9 cellular contexts compared by ENCODE assay signal in genomic region chr19:38653028-38653571, GRCh38. TPM values are rescaled to one million over a fixed set of nuclear protein-coding genes. Genes with fewer than 3 reads are reported as not detected.
DNase-seq lines count a peak whose midpoint lies in the region; ATAC-seq and TF ChIP-seq lines count a peak whose summit lies in the region.
"Had no signal": no experiment of that assay in that cellular context is flagged by ENCODE, and none has a peak within 500 bp of the region (broad histone marks: within the 10 kb centered on the region; RNA-seq: fewer than 3 reads in every experiment).

No MANE protein-coding gene starts in this region.

- 28 to 52% methylated on average over 7 of the region's 7 CpGs for WGBS in lung, 2 donors

- H3K27me3 ChIP-seq in lung (ENCODE audit: control insufficient read depth, insufficient read depth) (no peaks in the 10 kb centered on the region), vagina (no peaks in the 10 kb centered on the region)

- peak overlapping the region; percentile 59 for H3K27ac Mint-ChIP-seq in activated CD8-positive, alpha-beta memory T cell treated with anti-CD3 and anti-CD28 coated beads, Interleukin-2, amount 10 ng/mL, durations not matched to agents 7 days and 5 days
- no peak overlapping the region for H3K27ac Mint-ChIP-seq in activated CD4-positive, alpha-beta T cell treated with anti-CD3 and anti-CD28 coated beads for 36 hours
- H3K27ac Mint-ChIP-seq: CD4-positive, alpha-beta T cell had no signal

- intact Hi-C loops in vagina (cut with DNase I) = no loop called here
- intact Hi-C loops in activated CD4-positive, alpha-beta T cell treated with anti-CD3 and anti-CD28 coated beads for 36 hours (cut with DNase I, micrococcal nuclease) = no loop called here

- peak overlapping the region; percentile 88 for H3K27ac ChIP-seq in caudate nucleus (ENCODE audit: low read depth, low read length)
- peak overlapping the region; percentile 71 to 99 for H3K27ac ChIP-seq in lung (ENCODE audit: low read depth in 1 of 2, low read length in 1 of 2)
- H3K27ac ChIP-seq in vagina = peak overlapping the region; percentile 97

- DNase-seq in activated CD8-positive, alpha-beta memory T cell treated with anti-CD3 and anti-CD28 coated beads, Interleukin-2, amount 10 ng/mL, durations not matched to agents 7 days and 5 days = no peak
- no peak for DNase-seq in activated CD8-positive, alpha-beta memory T cell treated with anti-CD3 and anti-CD28 coated beads for 24 hours
- no peak for DNase-seq in caudate nucleus (lab: John Stamatoyannopoulos, UW)
- DNase-seq in lung (ENCODE audit: low spot score) = no peak
- DNase-seq in vagina (ENCODE audit: extremely low spot score in 2 of 2) = no peak
- no peak for DNase-seq in NCI-H2081 treated with DMSO at 0.1 percent for 48 hours (lab: John Stamatoyannopoulos, UW)
- no peak for DNase-seq in erythroblast (lab: John Stamatoyannopoulos, UW)
- no peak for DNase-seq in activated CD4-positive, alpha-beta T cell treated with anti-CD3 and anti-CD28 coated beads for 36 hours
- DNase-seq: CD4-positive, alpha-beta T cell had no signal

- H3K4me3 Mint-ChIP-seq in activated CD8-positive, alpha-beta memory T cell treated with anti-CD3 and anti-CD28 coated beads, Interleukin-2, amount 10 ng/mL, durations not matched to agents 7 days and 5 days = no peak overlapping the region
- no peak overlapping the region for H3K4me3 Mint-ChIP-seq in activated CD4-positive, alpha-beta T cell treated with anti-CD3 and anti-CD28 coated beads for 36 hours
- H3K4me3 Mint-ChIP-seq: CD4-positive, alpha-beta T cell had no signal

- H3K4me3 ChIP-seq in lung = no peak overlapping the region
- H3K4me3 ChIP-seq in vagina = peak overlapping the region in 1 of 2 donors; percentile 3

- ATAC-seq in activated CD8-positive, alpha-beta memory T cell treated with anti-CD3 and anti-CD28 coated beads, Interleukin-2, amount 10 ng/mL, durations not matched to agents 7 days and 5 days = no peak
- ATAC-seq in lung (ENCODE audit: insufficient read depth, low FRiP score) = no peak
- ATAC-seq in activated CD4-positive, alpha-beta T cell treated with anti-CD3 and anti-CD28 coated beads for 36 hours = no peak

- no peaks in the 10 kb centered on the region for H3K9me3 ChIP-seq in lung (ENCODE audit: control insufficient read depth in 2 of 2, insufficient read depth in 1 of 2, low read length in 1 of 2)
- H3K9me3 ChIP-seq in vagina = no peaks in the 10 kb centered on the region

- peaks cover 37 to 46% of the 10 kb centered on the region in 2 donors for H3K4me1 ChIP-seq in lung (ENCODE audit: control insufficient read depth in 2 of 2, insufficient read depth in 2 of 2, low read length in 2 of 2)
- H3K4me1 ChIP-seq in vagina = peaks cover 92% of the 10 kb centered on the region

- peaks cover 95% of the 10 kb centered on the region for H3K4me1 Mint-ChIP-seq in activated CD8-positive, alpha-beta memory T cell treated with anti-CD3 and anti-CD28 coated beads, Interleukin-2, amount 10 ng/mL, durations not matched to agents 7 days and 5 days
- H3K4me1 Mint-ChIP-seq in activated CD4-positive, alpha-beta T cell treated with anti-CD3 and anti-CD28 coated beads for 36 hours = peaks cover 86% of the 10 kb centered on the region

- POLR2A ChIA-PET in activated CD4-positive, alpha-beta T cell treated with anti-CD3 and anti-CD28 coated beads for 36 hours (lab: Charles Lee) = no interaction called here

- CTCF ChIA-PET in activated CD8-positive, alpha-beta memory T cell treated with anti-CD3 and anti-CD28 coated beads, Interleukin-2, amount 10 ng/mL, durations not matched to agents 7 days and 5 days (lab: Charles Lee) = interaction anchor here (1.2 kb wide), 1 partner anchor 17 kb away, joined by 3 read pairs; no protein-coding TSS in a partner anchor
- CTCF ChIA-PET in activated CD4-positive, alpha-beta T cell treated with anti-CD3 and anti-CD28 coated beads for 36 hours (lab: Charles Lee) = interaction anchor here (0.7 kb wide), 1 partner anchor 96 kb away, joined by 4 read pairs; no protein-coding TSS in a partner anchor

- peaks cover 44% of the 10 kb centered on the region for H3K36me3 Mint-ChIP-seq in activated CD8-positive, alpha-beta memory T cell treated with anti-CD3 and anti-CD28 coated beads, Interleukin-2, amount 10 ng/mL, durations not matched to agents 7 days and 5 days
- H3K36me3 Mint-ChIP-seq in activated CD4-positive, alpha-beta T cell treated with anti-CD3 and anti-CD28 coated beads for 36 hours (ENCODE audit: low read depth) = peaks cover 24% of the 10 kb centered on the region

- no peaks in the 10 kb centered on the region for H3K9me3 Mint-ChIP-seq in activated CD8-positive, alpha-beta memory T cell treated with anti-CD3 and anti-CD28 coated beads, Interleukin-2, amount 10 ng/mL, durations not matched to agents 7 days and 5 days (ENCODE audit: low read depth)
- no peaks in the 10 kb centered on the region for H3K9me3 Mint-ChIP-seq in activated CD4-positive, alpha-beta T cell treated with anti-CD3 and anti-CD28 coated beads for 36 hours (ENCODE audit: low read depth)
- H3K9me3 Mint-ChIP-seq: CD4-positive, alpha-beta T cell had no signal

- H3K27me3 Mint-ChIP-seq in activated CD8-positive, alpha-beta memory T cell treated with anti-CD3 and anti-CD28 coated beads, Interleukin-2, amount 10 ng/mL, durations not matched to agents 7 days and 5 days = no peaks in the 10 kb centered on the region
- peaks cover 18% of the 10 kb centered on the region for H3K27me3 Mint-ChIP-seq in activated CD4-positive, alpha-beta T cell treated with anti-CD3 and anti-CD28 coated beads for 36 hours

- H3K36me3 ChIP-seq in lung (ENCODE audit: control insufficient read depth in 2 of 2, insufficient read depth in 2 of 2, low read length in 2 of 2) (peaks cover 0 to 3% of the 10 kb centered on the region in 2 donors), vagina (no peaks in the 10 kb centered on the region)

- TF ChIP-seq CTCF in lung (IDR thresholded peaks at IDR 0.05; ENCODE audit: control extremely low read depth, extremely low read depth) (no peak), vagina (IDR thresholded peaks at IDR 0.05) (peak in 1 of 3 experiments; percentile 12)

- TF ChIP-seq POLR2A in vagina (IDR thresholded peaks at IDR 0.05) = no peak
- TF ChIP-seq POLR2A in erythroblast (IDR thresholded peaks at IDR 0.05; ENCODE audit: low read length) = no peak

RNA-seq across cellular contexts. Expression of gene ACTN4, which starts 5.7 kb away (rescaled TPM):
- 100 to 1,000 TPM; 413 to 433 TPM for total RNA-seq in activated CD8-positive, alpha-beta memory T cell treated with anti-CD3 and anti-CD28 coated beads, Interleukin-2, amount 10 ng/mL, durations not matched to agents 7 days and 5 days
- 100 to 1,000 TPM; 339 to 552 TPM for total RNA-seq in lung
- 100 to 1,000 TPM; 229 to 394 TPM for polyA plus RNA-seq in lung
- total RNA-seq in vagina = 513 TPM
- total RNA-seq in activated CD4-positive, alpha-beta T cell treated with anti-CD3 and anti-CD28 coated beads for 36 hours = 100 to 1,000 TPM; 181 to 182 TPM

RNA-seq across cellular contexts. Expression of gene EIF3K, which starts 34.1 kb away (rescaled TPM):
- 100 to 1,000 TPM; 281 to 308 TPM for total RNA-seq in activated CD8-positive, alpha-beta memory T cell treated with anti-CD3 and anti-CD28 coated beads, Interleukin-2, amount 10 ng/mL, durations not matched to agents 7 days and 5 days
- 100 to 1,000 TPM; 142 to 243 TPM for total RNA-seq in lung
- 100 to 1,000 TPM; 266 to 344 TPM for polyA plus RNA-seq in lung
- 349 TPM for total RNA-seq in vagina
- 100 to 1,000 TPM; 269 to 297 TPM for total RNA-seq in activated CD4-positive, alpha-beta T cell treated with anti-CD3 and anti-CD28 coated beads for 36 hours

RNA-seq across cellular contexts. Expression of gene MAP4K1, which starts 35.3 kb away (rescaled TPM):
- total RNA-seq in activated CD8-positive, alpha-beta memory T cell treated with anti-CD3 and anti-CD28 coated beads, Interleukin-2, amount 10 ng/mL, durations not matched to agents 7 days and 5 days = 100 to 1,000 TPM; 337 to 497 TPM
- total RNA-seq in lung (1 to 10 TPM; 4.0 to 9.8 TPM), vagina (47.9 TPM)
- polyA plus RNA-seq in lung = 10 to 100 TPM in 1 of 2 donors, 1 to 10 TPM in 1; 7.0 to 13.1 TPM
- 100 to 1,000 TPM; 195 to 198 TPM for total RNA-seq in activated CD4-positive, alpha-beta T cell treated with anti-CD3 and anti-CD28 coated beads for 36 hours
